Comparison of ENCODE assay signal across 12 cellular contexts in genomic region chr17:18626152-18626870, GRCh38. TPM values are rescaled to one million over a fixed set of nuclear protein-coding genes. Genes with fewer than 3 reads are reported as not detected.
A peak's percentile ranks its signal among the peaks of the same experiment; 100 is the strongest.
DNase-seq lines count a peak whose midpoint lies in the region; ATAC-seq, FAIRE-seq and TF ChIP-seq lines count a peak whose summit lies in the region.
"Had no signal": no experiment of that assay in that cellular context is flagged by ENCODE, and none has a peak within 500 bp of the region (broad histone marks: within the 10 kb centered on the region; RNA-seq: fewer than 3 reads in every experiment).

No MANE protein-coding gene starts in this region.

- FAIRE-seq in endothelial cell of umbilical vein (lab: Jason Lieb, UNC) = no peak
- FAIRE-seq: bronchial epithelial cell, G401.6 had no signal

- H3K79me2 ChIP-seq in OCI-LY3 (ENCODE audit: low read length) (no peaks in the 10 kb centered on the region), endothelial cell of umbilical vein (ENCODE audit: control insufficient read depth, insufficient read depth, low read length) (no peaks in the 10 kb centered on the region)

- H3K36me3 ChIP-seq in OCI-LY3 (replicated peaks; ENCODE audit: low read depth, low read length) = no peaks in the 10 kb centered on the region
- no peaks in the 10 kb centered on the region for H3K36me3 ChIP-seq in endothelial cell of umbilical vein (ENCODE audit: control insufficient read depth in 2 of 2, extremely low read depth in 1 of 2, insufficient read depth in 2 of 2, low read length in 2 of 2)
- H3K36me3 ChIP-seq: esophagus squamous epithelium had no signal

- BruUV-seq in endothelial cell of umbilical vein (replicated peaks; lab: Mats Ljungman, UMichigan) = no TSS peak

- H3K27ac ChIP-seq in OCI-LY3 (ENCODE audit: low read length) = no peak overlapping the region
- H3K27ac ChIP-seq in endothelial cell of umbilical vein (ENCODE audit: insufficient read depth, low read depth, low read length) = no peak overlapping the region

- H3K27ac Mint-ChIP-seq in activated CD4-positive, alpha-beta T cell treated with anti-CD3 and anti-CD28 coated beads, Interleukin-2, amount 10 ng/mL, durations not matched to agents 7 days and 5 days = peak overlapping the region; percentile 97
- H3K27ac Mint-ChIP-seq in stimulated activated naive B cell treated with anti-CD40 and anti-IgM and Interleukin-4, amounts not matched to agents 10 μg/mL and 1 μg/mL and 100 μg/mL, for 72 hours = peak overlapping the region; percentile 57

- peak overlapping the region; percentile 89 for H3K4me3 Mint-ChIP-seq in activated CD4-positive, alpha-beta T cell treated with anti-CD3 and anti-CD28 coated beads, Interleukin-2, amount 10 ng/mL, durations not matched to agents 7 days and 5 days
- H3K4me3 Mint-ChIP-seq in stimulated activated naive B cell treated with anti-CD40 and anti-IgM and Interleukin-4, amounts not matched to agents 10 μg/mL and 1 μg/mL and 100 μg/mL, for 72 hours = peak overlapping the region; percentile 39 to 46

- H3K9me3 ChIP-seq in OCI-LY3 (ENCODE audit: insufficient read depth, low read length) (no peaks in the 10 kb centered on the region), endothelial cell of umbilical vein (replicated peaks; ENCODE audit: control insufficient read depth, insufficient read depth, low read length) (no peaks in the 10 kb centered on the region)
- H3K9me3 ChIP-seq: esophagus squamous epithelium had no signal

- TF ChIP-seq CTCF in OCI-LY3 (IDR thresholded peaks at IDR 0.05; ENCODE audit: low read depth, low read length) (no peak), endothelial cell of umbilical vein (IDR thresholded peaks at IDR 0.05; ENCODE audit: extremely low read depth in 1 of 2, insufficient read depth in 1 of 2, low read depth in 1 of 2, low read length in 2 of 2) (no peak)

- H2AFZ ChIP-seq in OCI-LY3 (ENCODE audit: low read depth, low read length) = peak overlapping the region; percentile 65
- H2AFZ ChIP-seq in endothelial cell of umbilical vein (ENCODE audit: low read depth, low read length) = no peak overlapping the region

- dilution Hi-C loops in endothelial cell of umbilical vein (cut with MboI; ENCODE audit: extremely low pct_ligation_motif_present, low sequenced_read_pairs) = no loop called here

- H3K27me3 Mint-ChIP-seq in activated CD4-positive, alpha-beta T cell treated with anti-CD3 and anti-CD28 coated beads, Interleukin-2, amount 10 ng/mL, durations not matched to agents 7 days and 5 days = peaks cover 6% of the 10 kb centered on the region
- peaks cover 3 to 14% of the 10 kb centered on the region in 2 donors for H3K27me3 Mint-ChIP-seq in stimulated activated naive B cell treated with anti-CD40 and anti-IgM and Interleukin-4, amounts not matched to agents 10 μg/mL and 1 μg/mL and 100 μg/mL, for 72 hours

- H3K27me3 ChIP-seq in OCI-LY3 (ENCODE audit: low read depth, low read length) = no peaks in the 10 kb centered on the region
- no peaks in the 10 kb centered on the region for H3K27me3 ChIP-seq in endothelial cell of umbilical vein (ENCODE audit: control insufficient read depth in 2 of 2, insufficient read depth in 2 of 2, low read length in 2 of 2)
- H3K27me3 ChIP-seq: esophagus squamous epithelium had no signal

- H3K4me1 ChIP-seq in OCI-LY3 (ENCODE audit: low read length) (no peaks in the 10 kb centered on the region), endothelial cell of umbilical vein (ENCODE audit: control insufficient read depth, extremely low read depth, insufficient read depth, low read length) (no peaks in the 10 kb centered on the region)

- H3K4me1 Mint-ChIP-seq in activated CD4-positive, alpha-beta T cell treated with anti-CD3 and anti-CD28 coated beads, Interleukin-2, amount 10 ng/mL, durations not matched to agents 7 days and 5 days = peaks cover 17% of the 10 kb centered on the region
- H3K4me1 Mint-ChIP-seq in stimulated activated naive B cell treated with anti-CD40 and anti-IgM and Interleukin-4, amounts not matched to agents 10 μg/mL and 1 μg/mL and 100 μg/mL, for 72 hours = peaks cover 10 to 13% of the 10 kb centered on the region in 2 donors

- H4K20me1 ChIP-seq in OCI-LY3 (ENCODE audit: insufficient read depth, low read length) (no peaks in the 10 kb centered on the region), endothelial cell of umbilical vein (replicated peaks; ENCODE audit: control insufficient read depth, extremely low read depth, insufficient read depth, low read length) (no peaks in the 10 kb centered on the region)

- ATAC-seq in stimulated activated naive B cell treated with anti-CD40 and anti-IgM and Interleukin-4, amounts not matched to agents 10 μg/mL and 1 μg/mL and 100 μg/mL, for 72 hours (replicated peaks) = no peak
- no peak for ATAC-seq in GM18505 (IDR thresholded peaks at IDR 0.05; ENCODE audit: unreplicated experiment)

- H3K4me3 ChIP-seq in OCI-LY3 (ENCODE audit: low read length) (peak overlapping the region; percentile 68), endothelial cell of umbilical vein (replicated peaks in 1 of 3; ENCODE audit: insufficient read depth in 1 of 3, low read depth in 1 of 3, low read length in 3 of 3) (no peak overlapping the region)

- H3K9me1 ChIP-seq in endothelial cell of umbilical vein (replicated peaks; ENCODE audit: control insufficient read depth, extremely low read depth, insufficient read depth, low read length) = no peaks in the 10 kb centered on the region

- CTCF ChIA-PET in activated CD4-positive, alpha-beta T cell treated with anti-CD3 and anti-CD28 coated beads, Interleukin-2, amount 10 ng/mL, durations not matched to agents 7 days and 5 days (lab: Charles Lee) = interaction anchor here (0.6 to 1.8 kb wide), 18 partner anchors 15 to 1705 kb away, joined by 3 to 9 read pairs (median 4); partner anchors contain the start of genes FOXO3B, PRPSAP2 and SHMT1
- CTCF ChIA-PET in endothelial cell of umbilical vein (lab: Charles Lee) = interaction anchor here (0.9 to 1.1 kb wide), 2 partner anchors 12 to 336 kb away, joined by 3 read pairs; no protein-coding TSS in a partner anchor

- POLR2A ChIA-PET in activated CD4-positive, alpha-beta T cell treated with anti-CD3 and anti-CD28 coated beads, Interleukin-2, amount 10 ng/mL, durations not matched to agents 7 days and 5 days (lab: Charles Lee) = no interaction called here
- POLR2A ChIA-PET in endothelial cell of umbilical vein (lab: Charles Lee) = no interaction called here

- no peaks in the 10 kb centered on the region for H3K36me3 Mint-ChIP-seq in activated CD4-positive, alpha-beta T cell treated with anti-CD3 and anti-CD28 coated beads, Interleukin-2, amount 10 ng/mL, durations not matched to agents 7 days and 5 days (ENCODE audit: low read depth)
- H3K36me3 Mint-ChIP-seq in stimulated activated naive B cell treated with anti-CD40 and anti-IgM and Interleukin-4, amounts not matched to agents 10 μg/mL and 1 μg/mL and 100 μg/mL, for 72 hours = no peaks in the 10 kb centered on the region

- no peak for DNase-seq in activated CD4-positive, alpha-beta T cell treated with anti-CD3 and anti-CD28 coated beads, Interleukin-2, amount 10 ng/mL, durations not matched to agents 7 days and 5 days
- DNase-seq in activated CD4-positive, alpha-beta T cell treated with anti-CD3 and anti-CD28 coated beads, Interleukin-2, amount 50 U/mL, for 48 hours = no peak
- DNase-seq in endothelial cell of umbilical vein (ENCODE audit: low read depth, low spot score) (peak; percentile 1), H4 (ENCODE audit: low spot score) (no peak), NCI-H524 treated with DMSO at 0.1 percent for 48 hours (lab: John Stamatoyannopoulos, UW) (no peak)
- no peak for DNase-seq in stimulated activated naive B cell treated with anti-CD40 and anti-IgM and Interleukin-4, amounts not matched to agents 10 μg/mL and 1 μg/mL and 100 μg/mL, for 72 hours
- DNase-seq: NCI-H2081 treated with DMSO at 0.1 percent for 48 hours had no signal

- H3K4me2 ChIP-seq in OCI-LY3 (ENCODE audit: low read length) = peak overlapping the region; percentile 65
- peak overlapping the region; percentile 46 for H3K4me2 ChIP-seq in endothelial cell of umbilical vein (ENCODE audit: insufficient read depth, low read length)

- H3K9ac ChIP-seq in OCI-LY3 (ENCODE audit: low read length) (peak overlapping the region; percentile 32; the same call in 1 of the 2 replicates), endothelial cell of umbilical vein (replicated peaks; ENCODE audit: extremely low read depth, insufficient read depth, low read length) (no peak overlapping the region)

- intact Hi-C loops in endothelial cell of umbilical vein (cut with micrococcal nuclease) = no loop called here

- H3K9me3 Mint-ChIP-seq in activated CD4-positive, alpha-beta T cell treated with anti-CD3 and anti-CD28 coated beads, Interleukin-2, amount 10 ng/mL, durations not matched to agents 7 days and 5 days = no peaks in the 10 kb centered on the region
- H3K9me3 Mint-ChIP-seq in stimulated activated naive B cell treated with anti-CD40 and anti-IgM and Interleukin-4, amounts not matched to agents 10 μg/mL and 1 μg/mL and 100 μg/mL, for 72 hours = no peaks in the 10 kb centered on the region

- TF ChIP-seq POLR2A in endothelial cell of umbilical vein (IDR thresholded peaks at IDR 0.05; ENCODE audit: low read depth, low read length) (no peak), GM18505 (IDR thresholded peaks at IDR 0.05; ENCODE audit: borderline replicate concordance, extremely low read depth, insufficient read depth, insufficient read length) (no peak)

RNA-seq across cellular contexts. Expression of gene TBC1D28, which starts 17.9 kb away (rescaled TPM):
- total RNA-seq in activated CD4-positive, alpha-beta T cell treated with anti-CD3 and anti-CD28 coated beads, Interleukin-2, amount 10 ng/mL, durations not matched to agents 7 days and 5 days = not detected
- total RNA-seq in endothelial cell of umbilical vein = not detected in 2 replicates
- not detected in 2 replicates for polyA plus RNA-seq in endothelial cell of umbilical vein
- not detected in 2 replicates for polyA plus RNA-seq in endothelial cell of umbilical vein (2011; cell fraction: cytosol; rRNA removed)
- not detected in 2 replicates for polyA plus RNA-seq in endothelial cell of umbilical vein (2011; cell fraction: nucleus; rRNA removed)
- polyA plus RNA-seq in endothelial cell of umbilical vein (2012) = not detected in 2 replicates
- polyA minus RNA-seq in endothelial cell of umbilical vein = not detected in 2 replicates
- not detected for polyA minus RNA-seq in endothelial cell of umbilical vein (2011; cell fraction: cytosol; rRNA and poly(A)+ RNA removed)
- not detected in 2 replicates for polyA minus RNA-seq in endothelial cell of umbilical vein (2011; cell fraction: nucleus; rRNA and poly(A)+ RNA removed)
- not detected in 2 replicates for total RNA-seq in H4 (2014; rRNA removed; shearing (Covaris generic))
- total RNA-seq: esophagus squamous epithelium had no signal

RNA-seq across cellular contexts. Expression of gene FOXO3B, which starts 55.8 kb away (rescaled TPM):
- 1 to 10 TPM; 3.1 to 3.2 TPM for total RNA-seq in activated CD4-positive, alpha-beta T cell treated with anti-CD3 and anti-CD28 coated beads, Interleukin-2, amount 10 ng/mL, durations not matched to agents 7 days and 5 days
- total RNA-seq in endothelial cell of umbilical vein = 4.7 and 7.2 TPM in 2 replicates
- 9.1 and 10.0 TPM in 2 replicates for polyA plus RNA-seq in endothelial cell of umbilical vein
- 4.7 and 4.9 TPM in 2 replicates for polyA plus RNA-seq in endothelial cell of umbilical vein (2011; cell fraction: cytosol; rRNA removed)
- polyA plus RNA-seq in endothelial cell of umbilical vein (2011; cell fraction: nucleus; rRNA removed) = 6.1 and 9.4 TPM in 2 replicates
- polyA plus RNA-seq in endothelial cell of umbilical vein (2012) = 3.5 and 4.2 TPM in 2 replicates
- 11.7 and 12.2 TPM in 2 replicates for polyA minus RNA-seq in endothelial cell of umbilical vein
- polyA minus RNA-seq in endothelial cell of umbilical vein (2011; cell fraction: cytosol; rRNA and poly(A)+ RNA removed) = 1.6 TPM
- polyA minus RNA-seq in endothelial cell of umbilical vein (2011; cell fraction: nucleus; rRNA and poly(A)+ RNA removed) = 5.4 and 6.6 TPM in 2 replicates
- total RNA-seq in H4 (2014; rRNA removed; shearing (Covaris generic)) = 0.46 TPM in 1 of 2 replicates, not detected in the other
